9 cellular contexts compared by ENCODE assay signal in the genomic region with DNA sequence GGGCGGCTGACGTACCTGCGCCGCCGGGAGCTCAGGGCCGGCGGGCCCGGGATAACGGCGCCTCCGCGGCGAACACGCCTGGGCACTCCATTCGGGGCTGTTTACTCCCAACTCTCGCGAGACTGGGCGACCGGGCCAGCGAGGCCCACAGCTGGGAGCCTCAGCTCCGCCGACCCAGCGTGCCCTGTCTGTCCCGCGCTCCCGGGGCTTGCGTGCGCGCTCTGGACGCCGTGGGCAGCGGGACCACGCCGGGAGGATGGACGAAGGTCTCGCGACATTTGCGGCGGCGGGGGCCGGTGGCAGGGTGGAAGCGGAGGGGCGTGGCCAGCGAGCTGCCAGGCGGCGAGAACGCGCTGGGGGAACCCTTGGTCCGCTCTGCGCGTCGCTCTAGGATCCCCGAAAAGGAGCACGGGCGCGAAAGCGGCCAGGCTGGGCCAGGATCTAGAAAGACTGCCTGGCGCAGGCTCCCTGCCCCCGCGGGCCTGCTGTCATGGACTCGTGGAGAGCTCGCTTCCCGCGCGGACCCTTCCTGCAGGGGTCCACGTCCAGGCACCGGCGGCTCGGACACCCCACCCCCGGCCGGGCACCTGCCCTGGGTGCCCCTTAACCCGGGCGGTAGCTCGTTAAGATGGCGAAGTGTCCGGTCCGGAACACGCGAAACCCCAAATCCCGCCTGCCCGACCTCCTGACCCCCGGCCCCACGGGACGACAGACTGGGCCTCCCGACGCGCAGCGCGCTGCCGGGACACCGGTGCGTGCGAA. TPM values are rescaled to one million over a fixed set of nuclear protein-coding genes. Genes with fewer than 3 reads are reported as not detected.
DNase-seq lines count a peak whose midpoint lies in the region; ATAC-seq, FAIRE-seq and TF ChIP-seq lines count a peak whose summit lies in the region.
"Had no signal": no experiment of that assay in that cellular context is flagged by ENCODE, and none has a peak within 500 bp of the region (broad histone marks: within the 10 kb centered on the region; RNA-seq: fewer than 3 reads in every experiment).

A gene (minus strand): TSS at position 223 of the 762 bp plus-strand sequence. CDS start 15,159 bp downstream, outside the sequence.

- ATAC-seq in GM19035 (IDR thresholded peaks at IDR 0.05; ENCODE audit: unreplicated experiment) (peak; percentile 92), HG03354 (IDR thresholded peaks at IDR 0.05; ENCODE audit: poor library complexity, severe bottlenecking, unreplicated experiment) (peak; percentile 93)
- ATAC-seq in activated CD4-positive, CD25-positive, alpha-beta regulatory T cell treated with anti-CD3 and anti-CD28 coated beads, Interleukin-2, amount 50 U/mL, for 24 hours = peak; percentile 92 to 94

- DNase-seq in AG09319 (ENCODE audit: extremely low read depth, low read depth) (peak; percentile 95), NCI-H446 (lab: John Stamatoyannopoulos, UW) (peak; percentile 82 to 96), cerebellar cortex (ENCODE audit: low spot score) (peak; percentile 96), keratinocyte (ENCODE audit: low read depth, low spot score) (peak; percentile 80)
- peak; percentile 96 to 98 for DNase-seq in stimulated activated CD4-positive, alpha-beta T cell treated with anti-CD3 and anti-CD28 coated beads, Interleukin-15, amount 100 ng/mL, for 1 hour (ENCODE audit: low read depth in 1 of 2, low spot score in 1 of 2)

- H3K4me3 ChIP-seq in keratinocyte (ENCODE audit: control insufficient read depth in 2 of 3, extremely low read depth in 1 of 3, insufficient read depth in 2 of 3, low read depth in 1 of 3, low read length in 3 of 3) = peak within 1 kb of the TSS; percentile 63 to 93 (median 87)

- H3K27ac ChIP-seq in keratinocyte (ENCODE audit: control insufficient read depth, insufficient read depth, low read length) = peak within 1 kb of the TSS; percentile 88

- H3K4me2 ChIP-seq in keratinocyte (ENCODE audit: control insufficient read depth, extremely low read depth, insufficient read depth, low read depth, low read length) = peak within 1 kb of the TSS; percentile 94

- peak within 1 kb of the TSS; percentile 90 for H2AFZ ChIP-seq in keratinocyte (ENCODE audit: control insufficient read depth, low read length)

- H4K20me1 ChIP-seq in keratinocyte (ENCODE audit: control insufficient read depth, extremely low read depth, insufficient read depth, low read length) = no peaks in the 10 kb centered on the region

- dilution Hi-C loops in keratinocyte (cut with MboI; ENCODE audit: extremely low pct_ligation_motif_present, low sequenced_read_pairs) = no loop called here

- no peak for FAIRE-seq in keratinocyte (lab: Jason Lieb, UNC)
- FAIRE-seq: endometrium had no signal

- peak within 1 kb of the TSS; percentile 95 for H3K9ac ChIP-seq in keratinocyte (ENCODE audit: control insufficient read depth, extremely low read depth, insufficient read depth, low read length)

- no peaks in the 10 kb centered on the region for H3K36me3 ChIP-seq in keratinocyte (ENCODE audit: control insufficient read depth in 2 of 2, extremely low read depth in 1 of 2, insufficient read depth in 2 of 2, low read length in 2 of 2)

- H3K27me3 ChIP-seq in keratinocyte (ENCODE audit: control insufficient read depth, extremely low read depth, insufficient read depth, low read length) = no peaks in the 10 kb centered on the region

- H3K79me2 ChIP-seq in keratinocyte (ENCODE audit: control insufficient read depth, insufficient read depth, low read length) = peaks cover 41% of the 10 kb centered on the region

- H3K9me1 ChIP-seq in keratinocyte (ENCODE audit: control insufficient read depth, extremely low read depth, insufficient read depth, low read length) = no peaks in the 10 kb centered on the region

- TF ChIP-seq CTCF in AG09319 (IDR thresholded peaks at IDR 0.05; ENCODE audit: low read depth, low read length) (no peak), keratinocyte (optimal IDR thresholded peaks at IDR 0.05 in 1 of 3, IDR thresholded peaks at IDR 0.05 in 1 of 3, conservative IDR thresholded peaks at IDR 0.05 in 1 of 3; ENCODE audit: extremely low read depth in 1 of 3, insufficient read depth in 2 of 3, low read length in 3 of 3) (no peak)

- H3K9me3 ChIP-seq in keratinocyte (ENCODE audit: control insufficient read depth, low read depth, low read length) = no peaks in the 10 kb centered on the region

- H3K4me1 ChIP-seq in keratinocyte (ENCODE audit: control insufficient read depth, extremely low read depth, insufficient read depth, low read length) = peaks cover 24% of the 10 kb centered on the region

RNA-seq across cellular contexts. Expression of the gene that starts here (rescaled TPM):
- polyA plus RNA-seq in keratinocyte = 47.5 to 56.0 TPM (median 52.5 TPM) in 3 replicates
- 52.2 TPM for polyA plus RNA-seq in keratinocyte (2011; ENCODE audit: low read depth)
- 37.7 and 49.6 TPM in 2 replicates for polyA plus RNA-seq in keratinocyte (2011; cell fraction: cytosol; rRNA removed)
- 102 and 110 TPM in 2 replicates for polyA plus RNA-seq in keratinocyte (2011; cell fraction: nucleus; rRNA removed)
- polyA plus RNA-seq in keratinocyte (2012; ENCODE audit: low replicate concordance) = 24.9 and 45.0 TPM in 2 replicates
- polyA minus RNA-seq in keratinocyte = 67.1 to 98.1 TPM (median 81.7 TPM) in 3 replicates
- 96.9 TPM for polyA minus RNA-seq in keratinocyte (2011; cell fraction: cytosol; rRNA and poly(A)+ RNA removed)
- polyA minus RNA-seq in keratinocyte (2011; cell fraction: nucleus; rRNA and poly(A)+ RNA removed) = 111 and 149 TPM in 2 replicates

Comparison
In these comparisons a context has a peak if more than half of its experiments do, and no peak if none do; other contexts are left out.
1. Peak in every context shown above with its lines: DNase-seq, ATAC-seq, H3K4me3 ChIP-seq and H3K27ac ChIP-seq.